In the genomic region with DNA sequence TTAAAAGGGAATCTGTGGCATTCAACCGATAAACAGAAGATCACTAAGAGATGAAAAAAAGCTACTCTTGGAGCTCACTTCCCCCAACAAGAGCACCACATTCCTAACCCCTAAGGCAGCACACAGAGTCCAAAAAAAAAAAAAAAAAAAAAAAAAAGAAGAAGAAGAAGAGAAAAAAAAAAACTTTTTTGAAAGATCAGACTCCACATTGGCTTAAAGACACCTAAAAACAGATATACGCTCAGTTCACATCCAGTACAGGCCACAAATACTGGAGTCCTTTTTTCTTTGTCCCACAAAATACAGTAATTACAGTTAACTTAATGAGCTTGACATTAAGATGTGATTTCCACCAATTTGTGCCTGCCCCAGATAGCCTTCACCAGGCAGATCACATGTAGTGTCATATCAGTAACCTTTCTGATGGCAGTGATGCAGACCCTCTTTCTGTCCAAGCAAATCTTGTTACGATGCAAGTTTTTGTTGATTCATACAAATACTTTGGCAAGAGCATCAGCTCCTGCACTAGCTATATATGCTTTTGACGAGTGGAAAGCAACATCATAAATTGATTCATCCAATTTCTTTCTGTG, we compare ENCODE assay signal across 1 cellular context.
TF ChIP-seq lines count a peak whose summit lies in the region.

No MANE protein-coding gene starts in this region.

TF ChIP-seq in GM23338, 12 proteins besides CTCF, POLR2A, EP300 and RAD21 (continued from another document):
- TF ChIP-seq NANOG (IDR thresholded peaks at IDR 0.05; ENCODE audit: borderline replicate concordance) (no peak), EZH2 (IDR thresholded peaks at IDR 0.05; ENCODE audit: low read depth, unreplicated experiment) (no peak), STAT1 (IDR thresholded peaks at IDR 0.05; ENCODE audit: unreplicated experiment) (no peak)
